In genomic region chr16:58128181-58128631, GRCh38 we compare ENCODE assay signal across 8 cellular contexts. TPM values are rescaled to one million over a fixed set of nuclear protein-coding genes. Genes with fewer than 3 reads are reported as not detected.
A peak's percentile ranks its signal among the peaks of the same experiment; 100 is the strongest.
DNase-seq lines count a peak whose midpoint lies in the region; ATAC-seq and TF ChIP-seq lines count a peak whose summit lies in the region.

No MANE protein-coding gene starts in this region.

- H3K27me3 Mint-ChIP-seq in activated CD4-positive, alpha-beta T cell treated with anti-CD3 and anti-CD28 coated beads, Interleukin-2, amount 10 ng/mL, durations not matched to agents 24 days and 14 days = no peaks in the 10 kb centered on the region

- H3K4me3 ChIP-seq in ascending aorta = peak overlapping the region; percentile 93 to 99

- peak; percentile 65 for ATAC-seq in left lobe of liver
- no peak for ATAC-seq in GM19023 (IDR thresholded peaks at IDR 0.05; ENCODE audit: unreplicated experiment)

- no peaks in the 10 kb centered on the region for H3K9me3 ChIP-seq in ascending aorta

- DNase-seq in activated CD4-positive, alpha-beta T cell treated with anti-CD3 and anti-CD28 coated beads, Interleukin-2, amount 10 ng/mL, durations not matched to agents 24 days and 14 days = peak; percentile 67
- DNase-seq in activated CD4-positive, alpha-beta T cell treated with anti-CD3 and anti-CD28 coated beads for 1 hour = no peak
- no peak for DNase-seq in ascending aorta (ENCODE audit: low spot score in 2 of 2)
- peak; percentile 91 for DNase-seq in left lobe of liver (ENCODE audit: low spot score)
- no peak for DNase-seq in dermis blood vessel endothelial cell
- DNase-seq in NCI-H1105 (lab: John Stamatoyannopoulos, UW) = no peak

- H3K27ac ChIP-seq in ascending aorta = peak overlapping the region in 1 of 2 donors; percentile 91
- peak overlapping the region; percentile 75 for H3K27ac ChIP-seq in temporal lobe (ENCODE audit: low read depth, low read length)

- intact Hi-C loops in activated CD4-positive, alpha-beta T cell treated with anti-CD3 and anti-CD28 coated beads, Interleukin-2, amount 10 ng/mL, durations not matched to agents 24 days and 14 days (cut with micrococcal nuclease) = loop anchor here (2.0 to 10.0 kb wide), 3 partner anchors 124 to 607 kb away; partner anchors contain the start of genes GOT2, USB1 and ZNF319
- intact Hi-C loops in ascending aorta (cut with DNase I) = loop anchor here (2.0 to 5.0 kb wide), 7 partner anchors 69 to 591 kb away; partner anchors contain the start of genes CCDC102A, CSNK2A2, KATNB1 and KIFC3

- peaks cover 5% of the 10 kb centered on the region for H3K36me3 Mint-ChIP-seq in activated CD4-positive, alpha-beta T cell treated with anti-CD3 and anti-CD28 coated beads, Interleukin-2, amount 10 ng/mL, durations not matched to agents 24 days and 14 days (ENCODE audit: low read depth)

- H3K4me1 ChIP-seq in ascending aorta = peaks cover 17 to 33% of the 10 kb centered on the region in 2 donors

- TF ChIP-seq CTCF in ascending aorta (IDR thresholded peaks at IDR 0.05) = no peak

- H3K27me3 ChIP-seq in ascending aorta = no peaks in the 10 kb centered on the region

- H3K27ac Mint-ChIP-seq in activated CD4-positive, alpha-beta T cell treated with anti-CD3 and anti-CD28 coated beads, Interleukin-2, amount 10 ng/mL, durations not matched to agents 24 days and 14 days = peak overlapping the region; percentile 73

- peak overlapping the region; percentile 80 for H3K4me3 Mint-ChIP-seq in activated CD4-positive, alpha-beta T cell treated with anti-CD3 and anti-CD28 coated beads, Interleukin-2, amount 10 ng/mL, durations not matched to agents 24 days and 14 days

- H3K36me3 ChIP-seq in ascending aorta = no peaks in the 10 kb centered on the region

- no peaks in the 10 kb centered on the region for H3K9me3 Mint-ChIP-seq in activated CD4-positive, alpha-beta T cell treated with anti-CD3 and anti-CD28 coated beads, Interleukin-2, amount 10 ng/mL, durations not matched to agents 24 days and 14 days

- H3K4me1 Mint-ChIP-seq in activated CD4-positive, alpha-beta T cell treated with anti-CD3 and anti-CD28 coated beads, Interleukin-2, amount 10 ng/mL, durations not matched to agents 24 days and 14 days = peaks cover 40% of the 10 kb centered on the region

RNA-seq across cellular contexts. Expression of gene CFAP20, which starts 1.0 kb away (rescaled TPM):
- total RNA-seq in activated CD4-positive, alpha-beta T cell treated with anti-CD3 and anti-CD28 coated beads, Interleukin-2, amount 10 ng/mL, durations not matched to agents 24 days and 14 days = 62.7 and 63.2 TPM in 2 replicates
- total RNA-seq in ascending aorta (39.1 TPM), left lobe of liver (19.2 TPM), temporal lobe (67.6 TPM), dermis blood vessel endothelial cell (57.9 and 82.7 TPM in 2 replicates)

Comparison
In these comparisons a context has a peak if more than half of its experiments do, and no peak if none do; other contexts are left out.
1. DNase-seq: peak in activated CD4-positive, alpha-beta T cell treated with anti-CD3 and anti-CD28 coated beads, Interleukin-2, amount 10 ng/mL, durations not matched to agents 24 days and 14 days (single experiment) and left lobe of liver (single experiment); none in activated CD4-positive, alpha-beta T cell treated with anti-CD3 and anti-CD28 coated beads for 1 hour (single experiment), ascending aorta (0 of 2), dermis blood vessel endothelial cell (single experiment) and NCI-H1105 (single experiment).